In genomic region chr16:87570938-87571867, GRCh38 we compare ENCODE assay signal across 1 cellular context.
TF ChIP-seq lines count a peak whose summit lies in the region.

No MANE protein-coding gene starts in this region.

TF ChIP-seq in HepG2, 621 proteins besides CTCF, POLR2A, EP300 and RAD21 (continued from another document):
- TF ChIP-seq HOMEZ (CRISPR knock-in tag; IDR thresholded peaks at IDR 0.05; ENCODE audit: low read depth) (0 out of 2 replicates have a peak, but pooled peaks have one; percentile 12), SRSF1 (optimal IDR thresholded peaks at IDR 0.05; ENCODE audit: low read depth, low read length) (peak; percentile 32), MXD4 (CRISPR knock-in tag; IDR thresholded peaks at IDR 0.05) (0 out of 2 replicates have a peak, but pooled peaks have one; percentile 28), ZNF414 (CRISPR knock-in tag; IDR thresholded peaks at IDR 0.05) (peak; percentile 83), ZNF280D (CRISPR knock-in tag; IDR thresholded peaks at IDR 0.05) (peak; percentile 65; the same call in 1 of the 2 replicates), PAF1 (CRISPR knock-in tag; IDR thresholded peaks at IDR 0.05) (no peak), SP5 (CRISPR knock-in tag; IDR thresholded peaks at IDR 0.05; ENCODE audit: borderline replicate concordance, low read depth) (no peak), ZNF350 (CRISPR knock-in tag; IDR thresholded peaks at IDR 0.05; ENCODE audit: borderline replicate concordance, low read depth) (peak; percentile 31; the same call in 1 of the 2 replicates), ERF (CRISPR knock-in tag; IDR thresholded peaks at IDR 0.05) (peak; percentile 23; the same call in 1 of the 2 replicates), SATB2 (CRISPR knock-in tag; IDR thresholded peaks at IDR 0.05) (no peak), ZNF432 (CRISPR knock-in tag; IDR thresholded peaks at IDR 0.05; ENCODE audit: borderline replicate concordance) (no peak), ZNF335 (CRISPR knock-in tag; IDR thresholded peaks at IDR 0.05) (no peak), SAP130 (CRISPR knock-in tag; IDR thresholded peaks at IDR 0.05; ENCODE audit: low read depth) (peak; percentile 18; the same call in 1 of the 2 replicates), ZBTB43 (CRISPR knock-in tag; conservative IDR thresholded peaks at IDR 0.05) (no peak), ZIK1 (CRISPR knock-in tag; IDR thresholded peaks at IDR 0.05; ENCODE audit: borderline replicate concordance, low read depth) (no peak), IRF2 (CRISPR knock-in tag; IDR thresholded peaks at IDR 0.05) (no peak), ZNF687 (CRISPR knock-in tag; IDR thresholded peaks at IDR 0.05) (peak; percentile 72), ZMYM4 (CRISPR knock-in tag; IDR thresholded peaks at IDR 0.05) (peak; percentile 68), PHF21A (CRISPR knock-in tag; IDR thresholded peaks at IDR 0.05) (0 out of 2 replicates have a peak, but pooled peaks have one; percentile 41), TEAD3 (CRISPR knock-in tag; optimal IDR thresholded peaks at IDR 0.05; ENCODE audit: borderline replicate concordance) (peak; percentile 48), WIZ (CRISPR knock-in tag; IDR thresholded peaks at IDR 0.05) (no peak), FOXJ3 (CRISPR knock-in tag; IDR thresholded peaks at IDR 0.05; ENCODE audit: borderline replicate concordance) (no peak), SNAPC4 (CRISPR knock-in tag; IDR thresholded peaks at IDR 0.05) (no peak), CHCHD3 (CRISPR knock-in tag; IDR thresholded peaks at IDR 0.05) (0 out of 2 replicates have a peak, but pooled peaks have one; percentile 29), MZF1 (CRISPR knock-in tag; IDR thresholded peaks at IDR 0.05; ENCODE audit: borderline replicate concordance) (no peak), TOE1 (CRISPR knock-in tag; IDR thresholded peaks at IDR 0.05) (no peak)
